Comparison of ENCODE assay signal across 9 cellular contexts in the genomic region with DNA sequence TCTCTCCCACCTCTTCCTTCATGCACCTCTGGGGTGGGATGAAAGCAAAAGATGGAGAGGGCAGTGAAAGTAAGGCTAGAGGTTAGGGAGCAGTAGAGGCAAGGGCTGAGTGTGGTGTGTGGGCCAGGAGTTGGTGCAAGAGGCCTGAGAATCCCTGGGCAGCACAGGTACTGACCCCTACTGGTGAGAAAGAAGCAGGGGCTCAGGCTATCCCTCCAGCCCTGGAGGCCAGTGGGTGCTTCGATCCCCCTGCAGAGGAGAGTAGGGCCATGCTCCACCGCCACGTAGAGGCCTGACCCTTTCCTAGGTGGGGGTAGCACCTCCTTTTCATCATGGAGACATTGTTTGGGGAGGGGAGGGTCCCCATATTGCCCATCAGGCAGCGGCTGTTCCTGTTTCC.
DNase-seq lines count a peak whose midpoint lies in the region; FAIRE-seq and TF ChIP-seq lines count a peak whose summit lies in the region.
"Had no signal": no experiment of that assay in that cellular context is flagged by ENCODE, and none has a peak within 500 bp of the region (broad histone marks: within the 10 kb centered on the region; RNA-seq: fewer than 3 reads in every experiment).

No MANE protein-coding gene starts in this region.

- DNase-seq in H54 (ENCODE audit: insufficient read length, low spot score), result peak; percentile 41
- DNase-seq in kidney tubule cell (ENCODE audit: low spot score), result peak; percentile 43
- no peak for DNase-seq in NCI-H1436 treated with DMSO at 0.1 percent for 48 hours (lab: John Stamatoyannopoulos, UW)
- no peak for DNase-seq in anterior cingulate cortex (lab: John Stamatoyannopoulos, UW)
- no peak for DNase-seq in activated naive CD4-positive, alpha-beta T cell treated with anti-CD3 and anti-CD28 coated beads, Interleukin-2, amount 10 ng/mL, durations not matched to agents 7 days and 5 days
- DNase-seq in NCI-H1694 treated with DMSO at 0.1 percent for 48 hours (lab: John Stamatoyannopoulos, UW), result no peak

- no peaks in the 10 kb centered on the region for H3K9me3 Mint-ChIP-seq in activated naive CD4-positive, alpha-beta T cell treated with anti-CD3 and anti-CD28 coated beads, Interleukin-2, amount 10 ng/mL, durations not matched to agents 7 days and 5 days
- H3K9me3 Mint-ChIP-seq: IgD-negative memory B cell had no signal

- TF ChIP-seq POLR2A in H54 (IDR thresholded peaks at IDR 0.05; ENCODE audit: low read depth, low read length), result no peak

- H3F3A ChIP-seq in OCI-LY1 (ENCODE audit: insufficient read depth, low read length), result no peaks in the 10 kb centered on the region

- H3K4me1 Mint-ChIP-seq in activated naive CD4-positive, alpha-beta T cell treated with anti-CD3 and anti-CD28 coated beads, Interleukin-2, amount 10 ng/mL, durations not matched to agents 7 days and 5 days, result no peaks in the 10 kb centered on the region

- CTCF ChIA-PET in activated naive CD4-positive, alpha-beta T cell treated with anti-CD3 and anti-CD28 coated beads, Interleukin-2, amount 10 ng/mL, durations not matched to agents 7 days and 5 days (lab: Charles Lee), result interaction anchor here (1.3 to 8.0 kb wide), 4 partner anchors 11 to 57 kb away, joined by 3 to 146 read pairs (median 6); no protein-coding TSS in a partner anchor

- no peak overlapping the region for H2AFZ ChIP-seq in OCI-LY1 (ENCODE audit: low read length)

- H3K27me3 Mint-ChIP-seq in activated naive CD4-positive, alpha-beta T cell treated with anti-CD3 and anti-CD28 coated beads, Interleukin-2, amount 10 ng/mL, durations not matched to agents 7 days and 5 days, result peaks cover 21% of the 10 kb centered on the region

- no peak overlapping the region for H3K4me2 ChIP-seq in OCI-LY1 (ENCODE audit: low read length)

- H3K27ac Mint-ChIP-seq in activated naive CD4-positive, alpha-beta T cell treated with anti-CD3 and anti-CD28 coated beads, Interleukin-2, amount 10 ng/mL, durations not matched to agents 7 days and 5 days, result no peak overlapping the region
- H3K27ac Mint-ChIP-seq: IgD-negative memory B cell had no signal

- no peak overlapping the region for H3K27ac ChIP-seq in OCI-LY1 (ENCODE audit: low read depth, low read length, poor library complexity, severe bottlenecking)

- no peaks in the 10 kb centered on the region for H3K36me3 ChIP-seq in OCI-LY1 (ENCODE audit: insufficient read depth, low read length)

- H3K4me3 ChIP-seq in OCI-LY1 (ENCODE audit: low read depth, low read length, poor library complexity, severe bottlenecking), result no peak overlapping the region

- no peak overlapping the region for H3K9ac ChIP-seq in OCI-LY1 (ENCODE audit: low read length)

- no peaks in the 10 kb centered on the region for H3K9me3 ChIP-seq in OCI-LY1 (ENCODE audit: low read length)

- H4K20me1 ChIP-seq in OCI-LY1 (ENCODE audit: insufficient read depth, low read length), result no peaks in the 10 kb centered on the region

- TF ChIP-seq CTCF in GM12874 (IDR thresholded peaks at IDR 0.05; ENCODE audit: insufficient read depth, low read depth, low read length), result peak; percentile 85
- TF ChIP-seq CTCF in OCI-LY1 (IDR thresholded peaks at IDR 0.05; ENCODE audit: low read length), result peak; percentile 65

- H3K4me1 ChIP-seq in OCI-LY1 (ENCODE audit: insufficient read depth, low read length, severe bottlenecking), result no peaks in the 10 kb centered on the region

- no peaks in the 10 kb centered on the region for H3K79me2 ChIP-seq in OCI-LY1 (ENCODE audit: insufficient read depth, low read length)

- H3K27me3 ChIP-seq in OCI-LY1 (ENCODE audit: insufficient read depth, low read length), result no peaks in the 10 kb centered on the region

- no peak for FAIRE-seq in H54 (lab: Jason Lieb, UNC)

- no peaks in the 10 kb centered on the region for H3K9me2 ChIP-seq in OCI-LY1 (ENCODE audit: low read depth, low read length)

- H3K4me3 Mint-ChIP-seq in activated naive CD4-positive, alpha-beta T cell treated with anti-CD3 and anti-CD28 coated beads, Interleukin-2, amount 10 ng/mL, durations not matched to agents 7 days and 5 days, result no peak overlapping the region

- H3K36me3 Mint-ChIP-seq in activated naive CD4-positive, alpha-beta T cell treated with anti-CD3 and anti-CD28 coated beads, Interleukin-2, amount 10 ng/mL, durations not matched to agents 7 days and 5 days, result no peaks in the 10 kb centered on the region
- H3K36me3 Mint-ChIP-seq: IgD-negative memory B cell had no signal

Comparison
In these comparisons a context has a peak if more than half of its experiments do, and no peak if none do; other contexts are left out.
1. DNase-seq: peak in H54 (single experiment) and kidney tubule cell (single experiment); none in NCI-H1436 treated with DMSO at 0.1 percent for 48 hours (single experiment), anterior cingulate cortex (0 of 58), activated naive CD4-positive, alpha-beta T cell treated with anti-CD3 and anti-CD28 coated beads, Interleukin-2, amount 10 ng/mL, durations not matched to agents 7 days and 5 days (single experiment) and NCI-H1694 treated with DMSO at 0.1 percent for 48 hours (single experiment).